ENCODE assay signal across 1 cellular context in genomic region chr17:79776378-79777165, GRCh38.
A peak's percentile ranks its signal among the peaks of the same experiment; 100 is the strongest.
TF ChIP-seq lines count a peak whose summit lies in the region.

No MANE protein-coding gene starts in this region.

TF ChIP-seq in H1, 55 proteins besides CTCF, POLR2A, EP300 and RAD21 (continued from another document):
- TF ChIP-seq PHF8 (conservative IDR thresholded peaks at IDR 0.05; ENCODE audit: low read depth, low read length) = 0 out of 2 replicates have a peak, but pooled peaks have one; percentile 11
